21 cellular contexts compared by ENCODE assay signal in genomic region chr18:78402440-78402839, GRCh38.
A peak's percentile ranks its signal among the peaks of the same experiment; 100 is the strongest.
DNase-seq lines count a peak whose midpoint lies in the region; ATAC-seq, FAIRE-seq and TF ChIP-seq lines count a peak whose summit lies in the region.
"Had no signal": no experiment of that assay in that cellular context is flagged by ENCODE, and none has a peak within 500 bp of the region (broad histone marks: within the 10 kb centered on the region; RNA-seq: fewer than 3 reads in every experiment).

No MANE protein-coding gene starts in this region.

- TF ChIP-seq EP300 in A549 (IDR thresholded peaks at IDR 0.05), result no peak

- FAIRE-seq in A549 (lab: Jason Lieb, UNC), result no peak
- FAIRE-seq in bronchial epithelial cell (lab: Jason Lieb, UNC), result peak; percentile 92
- FAIRE-seq: A204.1, D721Med, G401.6, GM19239 had no signal

- H3K4me1 Mint-ChIP-seq in activated naive CD8-positive, alpha-beta T cell treated with anti-CD3 and anti-CD28 coated beads for 36 hours, result peaks cover 5% of the 10 kb centered on the region
- H3K4me1 Mint-ChIP-seq: B cell had no signal

- no peak overlapping the region for H3K4me2 ChIP-seq in A549
- H3K4me2 ChIP-seq: BLaER1 treated with 17β-estradiol and CSF1 and Interleukin-3, amounts not matched to agents 10 nM and 100 nM had no signal

- no peak for TF ChIP-seq RAD21 in A549 (conservative IDR thresholded peaks at IDR 0.05 in 1 of 2, IDR thresholded peaks at IDR 0.05 in 1 of 2)

- POLR2A ChIA-PET in A549 (lab: Yijun Ruan, JAX), result no interaction called here

- no peak overlapping the region for H3K27ac ChIP-seq in A549
- H3K27ac ChIP-seq: BLaER1 treated with 17β-estradiol and CSF1 and Interleukin-3, amounts not matched to agents 10 nM and 100 nM; C4-2B had no signal

- CTCF ChIA-PET in A549 (lab: Yijun Ruan, JAX), result interaction anchor here (0.5 kb wide), 1 partner anchor 9 kb away, joined by 3 read pairs; no protein-coding TSS in a partner anchor

- ATAC-seq in A549, result no peak
- no peak for ATAC-seq in HG03378 (IDR thresholded peaks at IDR 0.05; ENCODE audit: unreplicated experiment)
- ATAC-seq: CD8-positive, alpha-beta T cell had no signal

- DNase-seq in A549 (ENCODE audit: low read depth in 1 of 2, low spot score in 1 of 2) (no peak), GOT3 (lab: John Stamatoyannopoulos, UW) (peak; percentile 0), bronchial epithelial cell (ENCODE audit: low read depth) (no peak), NCI-H2107 treated with DMSO at 0.1 percent for 48 hours (lab: John Stamatoyannopoulos, UW; ENCODE audit: unreplicated experiment) (no peak)
- no peak for DNase-seq in activated naive CD8-positive, alpha-beta T cell treated with anti-CD3 and anti-CD28 coated beads for 36 hours
- DNase-seq: 8988T; AML-193; Caco-2; Calu3; CD4-positive, alpha-beta T cell; CD8-positive, alpha-beta T cell; DMS79 treated with DMSO at 0.1 percent for 48 hours; GF-D8 had no signal

- no peaks in the 10 kb centered on the region for H3K9me3 Mint-ChIP-seq in activated naive CD8-positive, alpha-beta T cell treated with anti-CD3 and anti-CD28 coated beads for 36 hours
- H3K9me3 Mint-ChIP-seq: CD4-positive, alpha-beta T cell; CD8-positive, alpha-beta T cell had no signal

- H3K4me1 ChIP-seq in A549, result no peaks in the 10 kb centered on the region
- H3K4me1 ChIP-seq: Caco-2 had no signal

- H3K27ac Mint-ChIP-seq in activated naive CD8-positive, alpha-beta T cell treated with anti-CD3 and anti-CD28 coated beads for 36 hours, result no peak overlapping the region
- H3K27ac Mint-ChIP-seq: B cell; CD4-positive, alpha-beta T cell; CD8-positive, alpha-beta T cell had no signal

- no peaks in the 10 kb centered on the region for H3K9me3 ChIP-seq in A549
- H3K9me3 ChIP-seq: BLaER1 treated with 17β-estradiol and CSF1 and Interleukin-3, amounts not matched to agents 10 nM and 100 nM; Caco-2 had no signal

- no peaks in the 10 kb centered on the region for H3K36me3 ChIP-seq in bronchial epithelial cell (ENCODE audit: control insufficient read depth, insufficient read depth, low read length)
- H3K36me3 ChIP-seq: BLaER1 treated with 17β-estradiol and CSF1 and Interleukin-3, amounts not matched to agents 10 nM and 100 nM had no signal

- no peak overlapping the region for H3K4me3 Mint-ChIP-seq in activated naive CD8-positive, alpha-beta T cell treated with anti-CD3 and anti-CD28 coated beads for 36 hours
- H3K4me3 Mint-ChIP-seq: B cell; CD4-positive, alpha-beta T cell; CD8-positive, alpha-beta T cell had no signal

- H3K4me3 ChIP-seq in A549 (no peak overlapping the region), bronchial epithelial cell (ENCODE audit: low read depth, low read length) (no peak overlapping the region)
- H3K4me3 ChIP-seq: BLaER1 treated with 17β-estradiol and CSF1 and Interleukin-3, amounts not matched to agents 10 nM and 100 nM had no signal

- TF ChIP-seq CTCF in A549 (IDR thresholded peaks at IDR 0.05) (no peak), bronchial epithelial cell (IDR thresholded peaks at IDR 0.05; ENCODE audit: insufficient read depth, low read length, severe bottlenecking) (no peak)

- peaks cover 11% of the 10 kb centered on the region for H3K27me3 Mint-ChIP-seq in activated naive CD8-positive, alpha-beta T cell treated with anti-CD3 and anti-CD28 coated beads for 36 hours
- H3K27me3 Mint-ChIP-seq: B cell; CD4-positive, alpha-beta T cell had no signal

- H3K36me3 Mint-ChIP-seq in activated naive CD8-positive, alpha-beta T cell treated with anti-CD3 and anti-CD28 coated beads for 36 hours, result no peaks in the 10 kb centered on the region
- H3K36me3 Mint-ChIP-seq: CD8-positive, alpha-beta T cell had no signal

- 4% methylated on average over 6 of the region's 7 CpGs for WGBS in A549 (ENCODE audit: missing lambda C conversion rate)

- TF ChIP-seq POLR2A in A549 (IDR thresholded peaks at IDR 0.05; ENCODE audit: low read length), result no peak

- H3K27me3 ChIP-seq in bronchial epithelial cell (ENCODE audit: control insufficient read depth, insufficient read depth, low read length), result no peaks in the 10 kb centered on the region

TF ChIP-seq in A549, 52 proteins besides CTCF, POLR2A, EP300 and RAD21:
- TF ChIP-seq USF2 (IDR thresholded peaks at IDR 0.05), result peak; percentile 34; the same call in 1 of the 2 replicates
- no peak for TF ChIP-seq PBX3 (IDR thresholded peaks at IDR 0.05)
